In genomic region chrX:48522291-48522690, GRCh38 we compare ENCODE assay signal across 8 cellular contexts. TPM values are rescaled to one million over a fixed set of nuclear protein-coding genes. Genes with fewer than 3 reads are reported as not detected.
DNase-seq lines count a peak whose midpoint lies in the region; ATAC-seq and TF ChIP-seq lines count a peak whose summit lies in the region.

No MANE protein-coding gene starts in this region.

- TF ChIP-seq CTCF in ascending aorta (IDR thresholded peaks at IDR 0.05): no peak
- no peak for TF ChIP-seq CTCF in left lung (IDR thresholded peaks at IDR 0.05)
- TF ChIP-seq CTCF in thyroid gland (IDR thresholded peaks at IDR 0.05): no peak
- no peak for TF ChIP-seq CTCF in GM20000 (IDR thresholded peaks at IDR 0.05; ENCODE audit: extremely low read depth, missing control alignments)

- H3K4me3 ChIP-seq in ascending aorta: peak overlapping the region; percentile 56 to 79
- H3K4me3 ChIP-seq in left lung: peak overlapping the region; percentile 35 to 52
- H3K4me3 ChIP-seq in thyroid gland (replicated peaks in 1 of 3): peak overlapping the region in 1 of 3 donors; percentile 39

- H3K27me3 Mint-ChIP-seq in activated CD8-positive, alpha-beta memory T cell treated with anti-CD3 and anti-CD28 coated beads, Interleukin-2, amount 10 ng/mL, durations not matched to agents 7 days and 5 days: no peaks in the 10 kb centered on the region

- peak overlapping the region; percentile 93 for H3K27ac Mint-ChIP-seq in activated CD8-positive, alpha-beta memory T cell treated with anti-CD3 and anti-CD28 coated beads, Interleukin-2, amount 10 ng/mL, durations not matched to agents 7 days and 5 days

- H3K27ac ChIP-seq in ascending aorta: no peak overlapping the region
- H3K27ac ChIP-seq in left lung: peak overlapping the region in 1 of 2 donors; percentile 66
- peak overlapping the region in 2 of 3 donors; percentile 51 to 71 for H3K27ac ChIP-seq in thyroid gland

- peak overlapping the region; percentile 93 for H3K4me3 Mint-ChIP-seq in activated CD8-positive, alpha-beta memory T cell treated with anti-CD3 and anti-CD28 coated beads, Interleukin-2, amount 10 ng/mL, durations not matched to agents 7 days and 5 days

- H3K27me3 ChIP-seq in ascending aorta (no peaks in the 10 kb centered on the region), left lung (no peaks in the 10 kb centered on the region), thyroid gland (no peaks in the 10 kb centered on the region)

- 10 to 22% methylated on average over 2 to 7 of the region's 10 CpGs for WGBS in thyroid gland, 2 donors

- ATAC-seq in activated CD8-positive, alpha-beta memory T cell treated with anti-CD3 and anti-CD28 coated beads, Interleukin-2, amount 10 ng/mL, durations not matched to agents 7 days and 5 days: no peak
- no peak for ATAC-seq in left lung
- ATAC-seq in HG02571 (IDR thresholded peaks at IDR 0.05; ENCODE audit: unreplicated experiment): no peak

- intact Hi-C loops in ascending aorta (cut with DNase I) (loop anchor here (5.0 kb wide), 1 partner anchor 45 kb away; the partner anchor contains the start of gene FTSJ1), left lung (cut with DNase I) (no loop called here), thyroid gland (cut with DNase I) (no loop called here)

- no peak for TF ChIP-seq POLR2A in thyroid gland (IDR thresholded peaks at IDR 0.05)

- H3K4me1 ChIP-seq in ascending aorta (no peaks in the 10 kb centered on the region), left lung (peaks cover 0 to 10% of the 10 kb centered on the region in 2 donors), thyroid gland (peaks cover 0 to 4% of the 10 kb centered on the region in 2 donors)

- H3K36me3 Mint-ChIP-seq in activated CD8-positive, alpha-beta memory T cell treated with anti-CD3 and anti-CD28 coated beads, Interleukin-2, amount 10 ng/mL, durations not matched to agents 7 days and 5 days: peaks cover 29% of the 10 kb centered on the region

- H3K9me3 ChIP-seq in ascending aorta (no peaks in the 10 kb centered on the region), left lung (no peaks in the 10 kb centered on the region), thyroid gland (no peaks in the 10 kb centered on the region)

- no peak for DNase-seq in activated CD8-positive, alpha-beta memory T cell treated with anti-CD3 and anti-CD28 coated beads, Interleukin-2, amount 10 ng/mL, durations not matched to agents 7 days and 5 days
- no peak for DNase-seq in activated CD8-positive, alpha-beta memory T cell treated with anti-CD3 and anti-CD28 coated beads for 24 hours
- DNase-seq in ascending aorta (ENCODE audit: low spot score in 2 of 2) (no peak), left lung (no peak), thyroid gland (no peak), GM20000 (ENCODE audit: low spot score) (no peak)
- no peak for DNase-seq in activated CD4-positive, alpha-beta T cell treated with anti-CD3 and anti-CD28 coated beads, Interleukin-2, amount 50 U/mL, for 48 hours

- CTCF ChIA-PET in activated CD8-positive, alpha-beta memory T cell treated with anti-CD3 and anti-CD28 coated beads, Interleukin-2, amount 10 ng/mL, durations not matched to agents 7 days and 5 days (lab: Charles Lee): interaction anchor here (2.0 kb wide), 1 partner anchor 17 kb away, joined by 6 read pairs; the partner anchor contains the start of gene TBC1D25

- H3K36me3 ChIP-seq in ascending aorta (peaks cover 0 to 5% of the 10 kb centered on the region in 2 donors), left lung (peaks cover 0 to 9% of the 10 kb centered on the region in 2 donors), thyroid gland (no peaks in the 10 kb centered on the region)

- H3K9me3 Mint-ChIP-seq in activated CD8-positive, alpha-beta memory T cell treated with anti-CD3 and anti-CD28 coated beads, Interleukin-2, amount 10 ng/mL, durations not matched to agents 7 days and 5 days (ENCODE audit: low read depth): no peaks in the 10 kb centered on the region

- H3K4me1 Mint-ChIP-seq in activated CD8-positive, alpha-beta memory T cell treated with anti-CD3 and anti-CD28 coated beads, Interleukin-2, amount 10 ng/mL, durations not matched to agents 7 days and 5 days: peaks cover 39% of the 10 kb centered on the region

RNA-seq across cellular contexts. Expression of gene EBP, which starts 0.7 kb away (rescaled TPM):
- total RNA-seq in activated CD8-positive, alpha-beta memory T cell treated with anti-CD3 and anti-CD28 coated beads, Interleukin-2, amount 10 ng/mL, durations not matched to agents 7 days and 5 days: 100 to 1,000 TPM; 359 to 395 TPM
- 76.2 TPM for total RNA-seq in ascending aorta
- 100 to 1,000 TPM in 1 of 2 donors, 10 to 100 TPM in 1; 74.2 to 200 TPM for total RNA-seq in left lung
- total RNA-seq in thyroid gland: 10 to 100 TPM; 11.0 to 43.5 (median 35.5) TPM

RNA-seq across cellular contexts. Expression of gene PORCN, which starts 13.5 kb away (rescaled TPM):
- total RNA-seq in activated CD8-positive, alpha-beta memory T cell treated with anti-CD3 and anti-CD28 coated beads, Interleukin-2, amount 10 ng/mL, durations not matched to agents 7 days and 5 days: 10 to 100 TPM; 22.4 to 25.7 TPM
- total RNA-seq in ascending aorta: 6.2 TPM
- total RNA-seq in left lung: 10 to 100 TPM in 1 of 2 donors, 1 to 10 TPM in 1; 8.4 to 12.2 TPM
- 10 to 100 TPM; 14.5 to 36.4 (median 21.4) TPM for total RNA-seq in thyroid gland

RNA-seq across cellular contexts. Expression of gene TBC1D25, which starts 17.2 kb away (rescaled TPM):
- 10 to 100 TPM; 23.2 to 26.3 TPM for total RNA-seq in activated CD8-positive, alpha-beta memory T cell treated with anti-CD3 and anti-CD28 coated beads, Interleukin-2, amount 10 ng/mL, durations not matched to agents 7 days and 5 days
- total RNA-seq in ascending aorta (8.2 TPM), left lung (10 to 100 TPM; 11.8 to 15.2 TPM), thyroid gland (10 to 100 TPM in 3 of 4 donors, 1 to 10 TPM in 1; 9.4 to 16.5 (median 12.2) TPM)

RNA-seq across cellular contexts. Expression of gene FTSJ1, which starts 46.3 kb away (rescaled TPM):
- 10 to 100 TPM; 72.7 to 75.4 TPM for total RNA-seq in activated CD8-positive, alpha-beta memory T cell treated with anti-CD3 and anti-CD28 coated beads, Interleukin-2, amount 10 ng/mL, durations not matched to agents 7 days and 5 days
- total RNA-seq in ascending aorta (159 TPM), left lung (10 to 100 TPM; 33.7 to 46.6 TPM), thyroid gland (10 to 100 TPM; 45.9 to 64.9 (median 62.5) TPM)

RNA-seq across cellular contexts. Expression of gene RBM3, which starts 52.0 kb away (rescaled TPM):
- total RNA-seq in activated CD8-positive, alpha-beta memory T cell treated with anti-CD3 and anti-CD28 coated beads, Interleukin-2, amount 10 ng/mL, durations not matched to agents 7 days and 5 days: 100 to 1,000 TPM; 149 to 183 TPM
- total RNA-seq in ascending aorta (119 TPM), left lung (100 to 1,000 TPM in 1 of 2 donors, 10 to 100 TPM in 1; 82.3 to 217 TPM), thyroid gland (100 to 1,000 TPM; 122 to 250 (median 177) TPM)

Comparison
In these comparisons a context has a peak if more than half of its experiments do, and no peak if none do; other contexts are left out.
1. H3K27ac ChIP-seq: peak in thyroid gland (2 of 3); none in ascending aorta (0 of 2).